ENCODE assay signal across 1 cellular context in genomic region chr17:45221081-45221996, GRCh38.
TF ChIP-seq lines count a peak whose summit lies in the region.

Gene FMNL1, plus strand, starts transcription at chr17:45221885. Its CDS starts 240 bp downstream, at chr17:45222125.

TF ChIP-seq in HEK293, 187 proteins besides CTCF, POLR2A, EP300 and RAD21 (continued from another document):
- TF ChIP-seq BCL6B (tag by site-specific recombination; IDR thresholded peaks at IDR 0.05) (no peak), ZBTB7A (tag by site-specific recombination; IDR thresholded peaks at IDR 0.05; ENCODE audit: low read depth) (peak; percentile 65; the same call in 1 of the 2 replicates), ZNF350 (tag by site-specific recombination; IDR thresholded peaks at IDR 0.05) (no peak), ZNF266 (tag by site-specific recombination; IDR thresholded peaks at IDR 0.05; ENCODE audit: low read depth) (no peak), GLIS2 (tag by site-specific recombination; IDR thresholded peaks at IDR 0.05) (peak; percentile 46), ZBTB26 (tag by site-specific recombination; optimal IDR thresholded peaks at IDR 0.05) (peak; percentile 51), ZNF335 (tag by site-specific recombination; conservative IDR thresholded peaks at IDR 0.05) (peak; percentile 44; the same call in 1 of the 2 replicates), ZBTB17 (tag by site-specific recombination; IDR thresholded peaks at IDR 0.05) (peak; percentile 83), ZNF10 (tag by site-specific recombination; IDR thresholded peaks at IDR 0.05) (0 out of 2 replicates have a peak, but pooled peaks have one; percentile 24)
TF ChIP-seq in HEK293: peak in this region for 11.
